1 cellular context compared by ENCODE assay signal in genomic region chr18:35797961-35798360, GRCh38.
TF ChIP-seq lines count a peak whose summit lies in the region.

No MANE protein-coding gene starts in this region.

TF ChIP-seq in H1, 55 proteins besides CTCF, POLR2A, EP300 and RAD21:
- TF ChIP-seq MAX (IDR thresholded peaks at IDR 0.05), result no peak
- no peak for TF ChIP-seq GABPA (IDR thresholded peaks at IDR 0.05; ENCODE audit: borderline replicate concordance, insufficient read depth, low read length)
- no peak for TF ChIP-seq BCL11A (IDR thresholded peaks at IDR 0.05; ENCODE audit: low read depth in 2 of 2, low read length in 2 of 2)
- TF ChIP-seq GTF2F1 (IDR thresholded peaks at IDR 0.05; ENCODE audit: borderline replicate concordance, low read depth, low read length), result no peak
- no peak for TF ChIP-seq EZH2 (IDR thresholded peaks at IDR 0.05; ENCODE audit: low read depth, low read length, severe bottlenecking)
- TF ChIP-seq MAFK (IDR thresholded peaks at IDR 0.05; ENCODE audit: low read depth, low read length), result no peak
- TF ChIP-seq SUZ12 (IDR thresholded peaks at IDR 0.05; ENCODE audit: low read length), result no peak
- TF ChIP-seq CEBPB (IDR thresholded peaks at IDR 0.05; ENCODE audit: low read depth, low read length), result no peak
- no peak for TF ChIP-seq RBBP5 (IDR thresholded peaks at IDR 0.05; ENCODE audit: borderline replicate concordance, low read depth, low read length)
- TF ChIP-seq E2F6 (IDR thresholded peaks at IDR 0.05), result no peak
- TF ChIP-seq HDAC6 (IDR thresholded peaks at IDR 0.05; ENCODE audit: low read depth, low read length), result no peak
- no peak for TF ChIP-seq JUN (IDR thresholded peaks at IDR 0.05; ENCODE audit: low read depth, low read length)
- no peak for TF ChIP-seq HDAC2 (IDR thresholded peaks at IDR 0.05; ENCODE audit: borderline replicate concordance in 1 of 2, low read depth in 2 of 2, low read length in 2 of 2)
- no peak for TF ChIP-seq SIX5 (IDR thresholded peaks at IDR 0.05; ENCODE audit: low read depth, low read length)
- no peak for TF ChIP-seq RFX5 (IDR thresholded peaks at IDR 0.05; ENCODE audit: borderline replicate concordance, low read depth, low read length)
- no peak for TF ChIP-seq TEAD4 (IDR thresholded peaks at IDR 0.05; ENCODE audit: low read depth, low read length)
- no peak for TF ChIP-seq BACH1 (IDR thresholded peaks at IDR 0.05; ENCODE audit: low read length)
- no peak for TF ChIP-seq CBX5 (IDR thresholded peaks at IDR 0.05; ENCODE audit: low read depth, low read length)
